8 cellular contexts compared by ENCODE assay signal in genomic region chr12:48795550-48796455, GRCh38. TPM values are rescaled to one million over a fixed set of nuclear protein-coding genes. Genes with fewer than 3 reads are reported as not detected.
A peak's percentile ranks its signal among the peaks of the same experiment; 100 is the strongest.
DNase-seq lines count a peak whose midpoint lies in the region; ATAC-seq and TF ChIP-seq lines count a peak whose summit lies in the region.

No MANE protein-coding gene starts in this region.

- peak; percentile 97 to 100 (median 99) for ATAC-seq in right lobe of liver
- no peak for ATAC-seq in HG03097 (IDR thresholded peaks at IDR 0.05; ENCODE audit: low FRiP score, unreplicated experiment)

- CTCF ChIA-PET in CD8-positive, alpha-beta memory T cell (lab: Charles Lee): interaction anchor here (0.6 to 7.3 kb wide), 19 partner anchors 9 to 265 kb away, joined by 3 to 88 read pairs (median 3); no protein-coding TSS in a partner anchor
- CTCF ChIA-PET in HEK293T (lab: Yijun Ruan, JAX): interaction anchor here (0.5 to 4.2 kb wide), 7 partner anchors 9 to 49 kb away, joined by 3 to 42 read pairs (median 5); no protein-coding TSS in a partner anchor

- DNase-seq in CD8-positive, alpha-beta memory T cell: peak; percentile 32 to 67 (median 49)
- DNase-seq in HEK293T (ENCODE audit: extremely low spot score) (peak; percentile 85), NCI-H446 treated with DMSO at 0.1 percent for 48 hours (lab: John Stamatoyannopoulos, UW) (peak; percentile 45), dorsolateral prefrontal cortex (peak in 8 of 10 donors; percentile 56 to 88 (median 72)), right lobe of liver (peak in 2 of 3 donors; percentile 47 to 62)
- peak; percentile 43 to 56 for DNase-seq in activated CD4-positive, alpha-beta T cell treated with anti-CD3 and anti-CD28 coated beads for 4 hours
- peak in 2 of 3 donors; percentile 27 to 30 for DNase-seq in stimulated activated CD4-positive, alpha-beta T cell treated with anti-CD3 and anti-CD28 coated beads, TNF-alpha, amount 100 ng/mL, for 48 hours (ENCODE audit: low read depth in 3 of 3)

- intact Hi-C loops in dorsolateral prefrontal cortex (cut with DNase I) (loop anchor here in 1 of 2 donors (1.0 kb wide), 1 partner anchor 43 kb away; no protein-coding TSS in a partner anchor), right lobe of liver (cut with DNase I) (loop anchor here (5.0 kb wide), 1 partner anchor 44 kb away; no protein-coding TSS in a partner anchor)

- no peaks in the 10 kb centered on the region for H3K9me3 ChIP-seq in CD8-positive, alpha-beta memory T cell (ENCODE audit: low read length)
- H3K9me3 ChIP-seq in right lobe of liver: no peaks in the 10 kb centered on the region

- H3K27ac ChIP-seq in CD8-positive, alpha-beta memory T cell (ENCODE audit: low read depth, low read length): no peak overlapping the region
- no peak overlapping the region for H3K27ac ChIP-seq in dorsolateral prefrontal cortex
- H3K27ac ChIP-seq in right lobe of liver: no peak overlapping the region

- H3K27me3 Mint-ChIP-seq in CD8-positive, alpha-beta memory T cell: peaks cover 9 to 17% of the 10 kb centered on the region in 2 donors

- H3K36me3 ChIP-seq in CD8-positive, alpha-beta memory T cell (ENCODE audit: insufficient read depth, low read length): no peaks in the 10 kb centered on the region
- H3K36me3 ChIP-seq in right lobe of liver: no peaks in the 10 kb centered on the region

- H3K4me3 Mint-ChIP-seq in CD8-positive, alpha-beta memory T cell: no peak overlapping the region

- peak overlapping the region in 1 of 8 donors; percentile 41 for H3K27ac Mint-ChIP-seq in CD8-positive, alpha-beta memory T cell

- TF ChIP-seq POLR2A in right lobe of liver (IDR thresholded peaks at IDR 0.05): no peak

- peaks cover 0 to 5% (median 3%) of the 10 kb centered on the region in 3 donors for H3K4me1 Mint-ChIP-seq in CD8-positive, alpha-beta memory T cell

- H3K4me1 ChIP-seq in CD8-positive, alpha-beta memory T cell (ENCODE audit: insufficient read depth, low read length): no peaks in the 10 kb centered on the region
- peaks cover 0 to 6% (median 0%) of the 10 kb centered on the region in 4 donors for H3K4me1 ChIP-seq in right lobe of liver

- peak; percentile 85 to 99 (median 96) for TF ChIP-seq CTCF in dorsolateral prefrontal cortex (IDR thresholded peaks at IDR 0.05 in 54 of 56, conservative IDR thresholded peaks at IDR 0.05 in 2 of 56; ENCODE audit: low read depth in 1 of 56, partially characterized antibody in 56 of 56)
- peak; percentile 89 to 99 (median 90) for TF ChIP-seq CTCF in right lobe of liver (IDR thresholded peaks at IDR 0.05)

- H3K27me3 ChIP-seq in CD8-positive, alpha-beta memory T cell (ENCODE audit: insufficient read depth, low read length, poor library complexity, severe bottlenecking): no peaks in the 10 kb centered on the region
- H3K27me3 ChIP-seq in dorsolateral prefrontal cortex (peaks cover 0 to 3% (median 0%) of the 10 kb centered on the region in 45 donors), right lobe of liver (no peaks in the 10 kb centered on the region)

- POLR2A ChIA-PET in CD8-positive, alpha-beta memory T cell (lab: Charles Lee): no interaction called here
- POLR2A ChIA-PET in HEK293T (lab: Yijun Ruan, JAX): interaction anchor here (1.0 to 1.5 kb wide), 4 partner anchors 20 to 114 kb away, joined by 3 to 5 read pairs (median 4); partner anchors contain the start of gene KANSL2

- whole genome bisulfite sequencing in right lobe of liver (ENCODE audit: insufficient coverage, low coverage, low lambda C conversion rate, missing lambda C conversion rate): 28% methylated on average over 11 of the region's 12 CpGs

- H3K36me3 Mint-ChIP-seq in CD8-positive, alpha-beta memory T cell: no peaks in the 10 kb centered on the region

- no peak overlapping the region for H3K4me3 ChIP-seq in CD8-positive, alpha-beta memory T cell (ENCODE audit: low read length)
- H3K4me3 ChIP-seq in dorsolateral prefrontal cortex: no peak overlapping the region
- H3K4me3 ChIP-seq in right lobe of liver: no peak overlapping the region

- H3K9me3 Mint-ChIP-seq in CD8-positive, alpha-beta memory T cell: no peaks in the 10 kb centered on the region

TF ChIP-seq in HEK293T, 16 proteins besides CTCF, POLR2A, EP300 and RAD21:
- TF ChIP-seq HDGF (IDR thresholded peaks at IDR 0.05; ENCODE audit: borderline replicate concordance): no peak
- peak; percentile 92 for TF ChIP-seq ZNF384 (IDR thresholded peaks at IDR 0.05)
- TF ChIP-seq SP1 (IDR thresholded peaks at IDR 0.05): no peak
TF ChIP-seq in HEK293T: peak in this region for 1.

RNA-seq across cellular contexts. Expression of gene ADCY6, which starts 6.9 kb away (rescaled TPM):
- under 1 TPM; 0.04 to 0.37 TPM for total RNA-seq in CD8-positive, alpha-beta memory T cell
- polyA plus RNA-seq in CD8-positive, alpha-beta memory T cell: not detected
- 10 to 100 TPM; 22.3 to 85.6 (median 50.9) TPM for total RNA-seq in dorsolateral prefrontal cortex
- total RNA-seq in right lobe of liver: 10 to 100 TPM; 10.9 to 21.4 (median 14.4) TPM

RNA-seq across cellular contexts. Expression of gene CACNB3, which starts 22.5 kb away (rescaled TPM):
- 1 to 10 TPM; 6.3 to 6.6 TPM for total RNA-seq in CD8-positive, alpha-beta memory T cell
- 3.2 TPM for polyA plus RNA-seq in CD8-positive, alpha-beta memory T cell
- 100 to 1,000 TPM in 45 of 120 experiments, 10 to 100 TPM in 75; 26.9 to 136 (median 93.2) TPM for total RNA-seq in dorsolateral prefrontal cortex
- total RNA-seq in right lobe of liver: 1 to 10 TPM in 4 of 6 experiments, under 1 TPM in 2; 0.62 to 2.1 (median 1.2) TPM

RNA-seq across cellular contexts. Expression of gene DDX23, which starts 56.2 kb away (rescaled TPM):
- total RNA-seq in CD8-positive, alpha-beta memory T cell: 100 to 1,000 TPM; 147 to 148 TPM
- polyA plus RNA-seq in CD8-positive, alpha-beta memory T cell: 51.0 TPM
- 10 to 100 TPM; 43.5 to 81.2 (median 57.8) TPM for total RNA-seq in dorsolateral prefrontal cortex
- total RNA-seq in right lobe of liver: 10 to 100 TPM; 24.4 to 39.6 (median 31.8) TPM

Comparison
In these comparisons a context has a peak if more than half of its experiments do, and no peak if none do; other contexts are left out.
1. DNase-seq: peak in every context shown above with its lines; median percentile 85 in HEK293T; 72 in dorsolateral prefrontal cortex; 54 in right lobe of liver; 50 in activated CD4-positive, alpha-beta T cell treated with anti-CD3 and anti-CD28 coated beads for 4 hours; 49 in CD8-positive, alpha-beta memory T cell; 45 in NCI-H446 treated with DMSO at 0.1 percent for 48 hours; 28 in stimulated activated CD4-positive, alpha-beta T cell treated with anti-CD3 and anti-CD28 coated beads, TNF-alpha, amount 100 ng/mL, for 48 hours.
2. RNA of gene ADCY6, which starts 6.9 kb away (total RNA-seq): 22.3 to 85.6 TPM in dorsolateral prefrontal cortex and 10.9 to 21.4 TPM in right lobe of liver; 0.04 to 0.37 TPM in CD8-positive, alpha-beta memory T cell; every median in the first group is over 4 times any median in the second.